Comparison of ENCODE assay signal across 8 cellular contexts in genomic region chr1:152035406-152036315, GRCh38. TPM values are rescaled to one million over a fixed set of nuclear protein-coding genes. Genes with fewer than 3 reads are reported as not detected.
DNase-seq lines count a peak whose midpoint lies in the region; ATAC-seq and TF ChIP-seq lines count a peak whose summit lies in the region.

No MANE protein-coding gene starts in this region.

- H3K27ac ChIP-seq in dorsolateral prefrontal cortex (peak overlapping the region in 44 of 59 donors; percentile 2 to 90 (median 72)), muscle layer of colon (ENCODE audit: low read depth, low read length) (peak overlapping the region; percentile 96)

- H3K9me3 ChIP-seq in muscle layer of colon (ENCODE audit: low read length) = no peaks in the 10 kb centered on the region

- peaks cover 0 to 57% (median 24%) of the 10 kb centered on the region in 45 donors for H3K27me3 ChIP-seq in dorsolateral prefrontal cortex
- H3K27me3 ChIP-seq in muscle layer of colon (ENCODE audit: control insufficient read depth in 1 of 2, insufficient read depth in 2 of 2, low read length in 2 of 2) = no peaks in the 10 kb centered on the region

- intact Hi-C loops in dorsolateral prefrontal cortex (cut with DNase I) = no loop called here

- peak overlapping the region; percentile 17 to 69 (median 51) for H3K4me3 ChIP-seq in dorsolateral prefrontal cortex
- H3K4me3 ChIP-seq in muscle layer of colon (ENCODE audit: low read depth in 1 of 2, low read length in 2 of 2) = peak overlapping the region; percentile 78 to 83

- peaks cover 24% of the 10 kb centered on the region for H3K4me1 ChIP-seq in muscle layer of colon (ENCODE audit: insufficient read depth, low read length)

- no peak for ATAC-seq in HG02981 (IDR thresholded peaks at IDR 0.05; ENCODE audit: unreplicated experiment)

- peak; percentile 41 for DNase-seq in stimulated activated CD4-positive, alpha-beta T cell treated with anti-CD3 and anti-CD28 coated beads, Interleukin-15, amount 100 ng/mL, for 24 hours
- DNase-seq in stimulated activated CD4-positive, alpha-beta T cell treated with anti-CD3 and anti-CD28 coated beads, Interleukin-1b, Interleukin-23, amount 100 ng/mL, for 48 hours = no peak
- DNase-seq in SK-N-DZ (ENCODE audit: low spot score) (peak; percentile 51), dorsolateral prefrontal cortex (no peak), NCI-H226 (no peak), DMS114 treated with DMSO at 0.1 percent for 48 hours (lab: John Stamatoyannopoulos, UW; ENCODE audit: unreplicated experiment) (no peak)

- H3K9ac ChIP-seq in muscle layer of colon (ENCODE audit: low read length) = peak overlapping the region; percentile 72

- no peak for TF ChIP-seq CTCF in dorsolateral prefrontal cortex (IDR thresholded peaks at IDR 0.05 in 54 of 56, conservative IDR thresholded peaks at IDR 0.05 in 2 of 56; ENCODE audit: low read depth in 1 of 56, partially characterized antibody in 56 of 56)

- H3K36me3 ChIP-seq in muscle layer of colon (ENCODE audit: insufficient read depth, low read length) = peaks cover 24% of the 10 kb centered on the region

RNA-seq across cellular contexts. Expression of gene S100A11, which starts 1.1 kb away (rescaled TPM):
- 34.7 and 36.6 TPM in 2 replicates for polyA plus RNA-seq in SK-N-DZ (2014; cell fraction: cytosol; rRNA removed)
- polyA plus RNA-seq in SK-N-DZ (2014; cell fraction: nucleus; rRNA removed) = 2.8 and 5.4 TPM in 2 replicates
- total RNA-seq in dorsolateral prefrontal cortex = 100 to 1,000 TPM in 2 of 120 experiments, 10 to 100 TPM in 110, 1 to 10 TPM in 8; 7.0 to 134 (median 22.1) TPM

RNA-seq across cellular contexts. Expression of gene S100A10, which starts 42.0 kb away (rescaled TPM):
- polyA plus RNA-seq in SK-N-DZ (2014; cell fraction: cytosol; rRNA removed) = not detected in 2 replicates
- not detected in 2 replicates for polyA plus RNA-seq in SK-N-DZ (2014; cell fraction: nucleus; rRNA removed)
- total RNA-seq in dorsolateral prefrontal cortex = 100 to 1,000 TPM in 2 of 120 experiments, 10 to 100 TPM in 118; 11.5 to 123 (median 26.9) TPM

RNA-seq across cellular contexts. Expression of gene TCHHL1, which starts 53.2 kb away (rescaled TPM):
- polyA plus RNA-seq in SK-N-DZ (2014; cell fraction: cytosol; rRNA removed) = not detected in 2 replicates
- not detected in 2 replicates for polyA plus RNA-seq in SK-N-DZ (2014; cell fraction: nucleus; rRNA removed)
- total RNA-seq in dorsolateral prefrontal cortex = not detected

Comparison
In these comparisons a context has a peak if more than half of its experiments do, and no peak if none do; other contexts are left out.
1. DNase-seq: peak in stimulated activated CD4-positive, alpha-beta T cell treated with anti-CD3 and anti-CD28 coated beads, Interleukin-15, amount 100 ng/mL, for 24 hours (single experiment) and SK-N-DZ (single experiment); none in stimulated activated CD4-positive, alpha-beta T cell treated with anti-CD3 and anti-CD28 coated beads, Interleukin-1b, Interleukin-23, amount 100 ng/mL, for 48 hours (single experiment), dorsolateral prefrontal cortex (0 of 10), NCI-H226 (single experiment) and DMS114 treated with DMSO at 0.1 percent for 48 hours (single experiment).